ENCODE assay signal across 24 cellular contexts in the genomic region with DNA sequence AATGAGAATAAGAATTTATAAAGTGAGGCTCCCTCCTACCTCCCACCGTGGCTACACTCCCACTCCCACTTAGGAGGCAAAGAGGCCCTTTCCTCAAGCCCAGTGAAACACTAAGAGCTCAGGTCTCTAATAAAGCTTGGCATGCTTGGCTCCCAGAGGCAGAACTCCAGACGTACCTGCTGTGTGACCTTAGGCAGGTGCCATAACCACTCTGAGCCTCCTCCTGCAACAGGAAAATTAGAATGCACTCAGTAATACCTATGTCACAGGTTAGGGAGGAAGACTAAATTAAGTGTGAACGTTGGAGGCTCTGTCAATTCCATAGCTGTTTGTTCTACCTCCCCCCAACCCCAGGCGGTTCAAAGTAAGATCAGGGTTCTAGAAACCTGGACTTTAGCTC. TPM values are rescaled to one million over a fixed set of nuclear protein-coding genes. Genes with fewer than 3 reads are reported as not detected.
"Had no signal": no experiment of that assay in that cellular context is flagged by ENCODE, and none has a peak within 500 bp of the region (broad histone marks: within the 10 kb centered on the region; RNA-seq: fewer than 3 reads in every experiment).

No MANE protein-coding gene starts in this region.

- DNase-seq: Karpas-422, KG1, MG63, NCI-H1092, NCI-H1105 treated with DMSO at 0.1 percent for 48 hours, NCI-H1417 treated with DMSO at 0.1 percent for 48 hours, NCI-H146, NCI-H1694 treated with DMSO at 0.1 percent for 48 hours, NCI-H2029, NCI-H2081 treated with DMSO at 0.1 percent for 48 hours, NCI-H2171, NCI-H226, NCI-H446, NCI-H510A, NCI-H524 treated with DMSO at 0.1 percent for 48 hours, NCI-H774, PC-3, SHP77, SK-N-SH, SW 1271 had no signal

- H3K4me2 ChIP-seq: SK-N-SH had no signal

- H3K9ac ChIP-seq: SK-N-SH had no signal

- H3K36me3 ChIP-seq: MG63 had no signal

- H3K4me3 ChIP-seq: MG63 had no signal

- H3K9me3 ChIP-seq: MG63, SK-N-SH had no signal

- ATAC-seq: Panc1, PC-3 had no signal

- H3K27ac ChIP-seq: RWPE1 had no signal

RNA-seq across cellular contexts. Expression of gene SLC26A9, which starts 16.5 kb away (rescaled TPM):
- total RNA-seq: OCI-LY7, PC-3, SK-MEL-5 had no signal
- polyA plus RNA-seq: SK-N-SH had no signal

RNA-seq across cellular contexts. Expression of gene RAB7B, which starts 43.4 kb away (rescaled TPM):
- total RNA-seq: OCI-LY7, PC-3 had no signal
